Comparison of ENCODE assay signal across 12 cellular contexts in the genomic region with DNA sequence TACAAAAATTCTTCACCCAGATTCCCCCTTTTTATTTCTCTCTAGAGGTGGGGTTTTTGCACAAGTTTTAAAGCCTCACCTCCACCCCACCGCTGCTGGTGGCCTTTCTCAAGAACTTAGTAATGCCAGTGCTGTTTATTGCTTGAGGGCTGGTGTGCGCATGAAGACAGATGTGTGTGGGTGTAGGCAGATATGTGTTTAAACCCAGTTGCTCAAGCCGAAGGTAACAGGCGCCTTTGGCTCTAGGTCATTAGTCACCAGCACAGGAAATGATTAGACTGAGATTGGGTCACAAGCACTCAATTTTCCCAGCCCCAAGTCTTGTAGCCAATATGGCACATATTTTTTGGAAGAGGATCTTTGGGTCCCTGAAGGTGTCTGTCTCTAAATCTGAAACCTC. TPM values are rescaled to one million over a fixed set of nuclear protein-coding genes. Genes with fewer than 3 reads are reported as not detected.
A peak's percentile ranks its signal among the peaks of the same experiment; 100 is the strongest.
DNase-seq lines count a peak whose midpoint lies in the region; ATAC-seq, FAIRE-seq and TF ChIP-seq lines count a peak whose summit lies in the region.
"Had no signal": no experiment of that assay in that cellular context is flagged by ENCODE, and none has a peak within 500 bp of the region (broad histone marks: within the 10 kb centered on the region; RNA-seq: fewer than 3 reads in every experiment).

No MANE protein-coding gene starts in this region.

- ATAC-seq in activated CD4-positive, CD25-positive, alpha-beta regulatory T cell treated with anti-CD3 and anti-CD28 coated beads, Interleukin-2, amount 50 U/mL, for 24 hours = peak; percentile 43 to 69
- peak; percentile 57 for ATAC-seq in omental fat pad (ENCODE audit: low FRiP score)
- ATAC-seq: gastroesophageal sphincter had no signal

- no peak overlapping the region for H3K4me3 ChIP-seq in bronchial epithelial cell (ENCODE audit: low read depth, low read length)
- H3K4me3 ChIP-seq: gastroesophageal sphincter, lung, vagina had no signal

- no peaks in the 10 kb centered on the region for H3K27me3 ChIP-seq in bronchial epithelial cell (ENCODE audit: control insufficient read depth, insufficient read depth, low read length)
- H3K27me3 ChIP-seq: vagina had no signal

- no peak overlapping the region for H3K27ac ChIP-seq in substantia nigra (ENCODE audit: low read depth, low read length, poor library complexity, severe bottlenecking)
- H3K27ac ChIP-seq: gastroesophageal sphincter, vagina had no signal

- no peaks in the 10 kb centered on the region for H3K36me3 ChIP-seq in bronchial epithelial cell (ENCODE audit: control insufficient read depth, insufficient read depth, low read length)
- H3K36me3 ChIP-seq: gastroesophageal sphincter, vagina had no signal

- TF ChIP-seq CTCF in bronchial epithelial cell (IDR thresholded peaks at IDR 0.05; ENCODE audit: insufficient read depth, low read length, severe bottlenecking) (no peak), omental fat pad (IDR thresholded peaks at IDR 0.05) (no peak)

- no peak for FAIRE-seq in HTR-8/SVneo (lab: Jason Lieb, UNC)
- peak; percentile 94 for FAIRE-seq in bronchial epithelial cell (lab: Jason Lieb, UNC)

- DNase-seq in activated CD4-positive, CD25-positive, alpha-beta regulatory T cell (lab: John Stamatoyannopoulos, UW) = no peak
- DNase-seq in HTR-8/SVneo (ENCODE audit: insufficient read length, low spot score) = peak; percentile 75
- peak; percentile 99 for DNase-seq in bronchial epithelial cell (ENCODE audit: low read depth)
- DNase-seq in omental fat pad (ENCODE audit: low spot score) = no peak
- no peak for DNase-seq in stimulated activated naive CD4-positive, alpha-beta T cell treated with Interleukin-2 at 50 U/mL for 16 hours (lab: John Stamatoyannopoulos, UW)
- no peak for DNase-seq in NCI-H69 (lab: John Stamatoyannopoulos, UW)
- DNase-seq in substantia nigra (lab: John Stamatoyannopoulos, UW) = no peak
- DNase-seq: NCI-H1092 had no signal

RNA-seq across cellular contexts. Expression of a gene that starts 2.7 kb away (rescaled TPM):
- 9.7 and 34.5 TPM in 2 replicates for total RNA-seq in bronchial epithelial cell
- 100 to 1,000 TPM in 3 of 4 donors, 10 to 100 TPM in 1; 89.7 to 182 (median 157) TPM for total RNA-seq in omental fat pad

Comparison
In these comparisons a context has a peak if more than half of its experiments do, and no peak if none do; other contexts are left out.
1. DNase-seq: peak in HTR-8/SVneo (single experiment) and bronchial epithelial cell (single experiment); none in activated CD4-positive, CD25-positive, alpha-beta regulatory T cell (0 of 4), omental fat pad (single experiment), stimulated activated naive CD4-positive, alpha-beta T cell treated with Interleukin-2 at 50 U/mL for 16 hours (single experiment), NCI-H69 (single experiment) and substantia nigra (0 of 49).